Comparison of ENCODE assay signal across 10 cellular contexts in the genomic region with DNA sequence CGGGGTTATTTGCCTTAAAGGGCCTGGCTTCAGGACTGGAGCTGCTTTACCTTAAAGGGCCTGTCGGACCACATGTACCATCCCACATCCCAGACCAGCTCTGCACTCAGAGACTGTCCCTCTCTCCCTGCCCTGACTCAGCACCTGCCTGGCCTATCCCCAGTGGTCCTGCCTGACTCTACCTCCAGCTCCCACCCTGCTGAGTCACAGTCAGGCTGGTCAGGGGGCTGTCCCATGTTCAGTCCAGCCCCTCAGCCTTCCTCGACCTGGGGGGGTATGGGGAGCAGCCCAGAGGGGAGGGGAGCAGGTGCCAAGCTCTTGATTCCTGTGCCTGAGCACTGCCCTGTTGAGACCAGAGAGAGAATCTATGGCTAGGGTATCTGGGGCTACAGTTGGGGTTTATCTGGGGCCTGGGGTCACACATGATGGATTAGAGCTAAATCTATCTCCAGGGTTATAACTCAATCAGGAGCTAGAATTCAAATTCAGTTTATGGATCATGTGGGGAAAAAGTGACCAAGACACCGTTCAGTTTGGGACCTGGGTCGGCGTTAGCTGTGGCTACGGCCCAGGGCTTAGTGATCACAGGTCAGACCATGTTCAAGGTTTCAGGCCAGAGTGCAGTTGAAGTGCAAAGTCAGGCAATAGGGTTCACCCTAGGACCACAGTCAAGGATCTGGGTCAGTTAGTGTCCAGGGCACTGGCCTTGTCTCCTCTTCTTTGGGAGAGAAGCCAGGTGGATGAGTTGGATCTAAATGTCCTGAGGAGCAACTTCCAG. TPM values are rescaled to one million over a fixed set of nuclear protein-coding genes. Genes with fewer than 3 reads are reported as not detected.
DNase-seq lines count a peak whose midpoint lies in the region; ATAC-seq and TF ChIP-seq lines count a peak whose summit lies in the region.
"Had no signal": no experiment of that assay in that cellular context is flagged by ENCODE, and none has a peak within 500 bp of the region (broad histone marks: within the 10 kb centered on the region; RNA-seq: fewer than 3 reads in every experiment).

No MANE protein-coding gene starts in this region.

- H3K36me3 Mint-ChIP-seq in HFFc6 (ENCODE audit: low read depth) (no peaks in the 10 kb centered on the region), mesothelial cell of epicardium (no peaks in the 10 kb centered on the region)
- H3K36me3 Mint-ChIP-seq in CD4-positive, alpha-beta T cell (ENCODE audit: low read depth): no peaks in the 10 kb centered on the region

- H3K4me3 ChIP-seq in mammary epithelial cell (replicated peaks in 1 of 3; ENCODE audit: insufficient read depth in 1 of 3, low read depth in 2 of 3, low read length in 3 of 3): no peak overlapping the region

- H3K4me1 Mint-ChIP-seq in HFFc6 (ENCODE audit: low read depth): peaks cover 53% of the 10 kb centered on the region
- peaks cover 37% of the 10 kb centered on the region for H3K4me1 Mint-ChIP-seq in mesothelial cell of epicardium
- H3K4me1 Mint-ChIP-seq in CD4-positive, alpha-beta T cell (ENCODE audit: low read depth): peaks cover 20% of the 10 kb centered on the region

- H2AFZ ChIP-seq in mammary epithelial cell (ENCODE audit: low read depth, low read length): peak overlapping the region; percentile 48

- BruUV-seq in mammary epithelial cell (replicated peaks; lab: Mats Ljungman, UMichigan): TSS peak; percentile 69

- no peaks in the 10 kb centered on the region for H3K9me3 ChIP-seq in mammary epithelial cell (replicated peaks; ENCODE audit: insufficient read depth, low read length)
- H3K9me3 ChIP-seq in CD4-positive, alpha-beta T cell (ENCODE audit: control insufficient read depth, low read length): no peaks in the 10 kb centered on the region

- in situ Hi-C loops in mammary epithelial cell (cut with MboI; ENCODE audit: low sequenced_read_pairs in 2 of 2): no loop called here

- DNase-seq in HFFc6 (no peak), mammary epithelial cell (no peak), mesothelial cell of epicardium (ENCODE audit: low spot score in 2 of 2, unreplicated experiment in 2 of 2) (no peak), anterior cingulate cortex (lab: John Stamatoyannopoulos, UW) (no peak), DMS153 treated with DMSO at 0.1 percent for 48 hours (lab: John Stamatoyannopoulos, UW; ENCODE audit: unreplicated experiment) (no peak), NCI-H1105 (lab: John Stamatoyannopoulos, UW) (no peak)
- no peak for DNase-seq in CD4-positive, alpha-beta T cell
- DNase-seq: activated T-cell treated with anti-CD3 and anti-CD28 coated beads, Interleukin-2, amount 50 U/mL, for 48 hours; NCI-H2171 had no signal

- H3K27me3 ChIP-seq in mammary epithelial cell (ENCODE audit: insufficient read depth, low read length): no peaks in the 10 kb centered on the region
- H3K27me3 ChIP-seq in CD4-positive, alpha-beta T cell (ENCODE audit: control insufficient read depth, insufficient read depth, low read length): no peaks in the 10 kb centered on the region

- H3K4me3 Mint-ChIP-seq in HFFc6 (no peak overlapping the region), mesothelial cell of epicardium (no peak overlapping the region)
- H3K4me3 Mint-ChIP-seq in CD4-positive, alpha-beta T cell: no peak overlapping the region

- peak overlapping the region; percentile 87 for H3K27ac Mint-ChIP-seq in HFFc6
- H3K27ac Mint-ChIP-seq in mesothelial cell of epicardium: peak overlapping the region; percentile 72
- no peak overlapping the region for H3K27ac Mint-ChIP-seq in CD4-positive, alpha-beta T cell

- CTCF ChIA-PET in mammary epithelial cell (lab: Charles Lee; ENCODE audit: low non-redundant PET): no interaction called here
- CTCF ChIA-PET in CD4-positive, alpha-beta T cell (lab: Charles Lee): no interaction called here

- peaks cover 29% of the 10 kb centered on the region for H3K4me1 ChIP-seq in mammary epithelial cell (ENCODE audit: insufficient read depth, low read length)

- ATAC-seq in CD4-positive, alpha-beta T cell (ENCODE audit: poor library complexity): no peak

- intact Hi-C loops in mammary epithelial cell (cut with micrococcal nuclease): no loop called here
- intact Hi-C loops in CD4-positive, alpha-beta T cell (cut with DNase I, micrococcal nuclease): no loop called here

- H3K27ac ChIP-seq in 22Rv1 (peak overlapping the region; percentile 99), mammary epithelial cell (ENCODE audit: insufficient read depth, low read depth, low read length) (peak overlapping the region; percentile 75)
- no peak overlapping the region for H3K27ac ChIP-seq in CD4-positive, alpha-beta T cell (ENCODE audit: low read depth, low read length)

- POLR2A ChIA-PET in CD4-positive, alpha-beta T cell (lab: Charles Lee): interaction anchor here (0.6 kb wide), 1 partner anchor 281 kb away, joined by 3 read pairs; no protein-coding TSS in a partner anchor

- no peak overlapping the region for H3K9ac ChIP-seq in mammary epithelial cell (ENCODE audit: insufficient read depth, low read length)

- H3K36me3 ChIP-seq in mammary epithelial cell (ENCODE audit: insufficient read depth, low read length): no peaks in the 10 kb centered on the region

- TF ChIP-seq CTCF in 22Rv1 (IDR thresholded peaks at IDR 0.05): no peak
- TF ChIP-seq CTCF in HFFc6 (IDR thresholded peaks at IDR 0.05): no peak
- TF ChIP-seq CTCF in mammary epithelial cell (conservative IDR thresholded peaks at IDR 0.05 in 1 of 2, IDR thresholded peaks at IDR 0.05 in 1 of 2; ENCODE audit: extremely low read depth in 1 of 2, insufficient read depth in 1 of 2, low read depth in 1 of 2, low read length in 2 of 2): no peak
- TF ChIP-seq CTCF in mesothelial cell of epicardium (IDR thresholded peaks at IDR 0.05; ENCODE audit: unreplicated experiment): no peak
- TF ChIP-seq CTCF in CD4-positive, alpha-beta T cell (IDR thresholded peaks at IDR 0.05): no peak

- WGBS in mammary epithelial cell (ENCODE audit: low coverage, missing lambda C conversion rate): 91% methylated on average over 6 of the region's 7 CpGs

- H3K9me3 Mint-ChIP-seq in HFFc6 (no peaks in the 10 kb centered on the region), mesothelial cell of epicardium (no peaks in the 10 kb centered on the region)
- H3K9me3 Mint-ChIP-seq in CD4-positive, alpha-beta T cell: no peaks in the 10 kb centered on the region

- H4K20me1 ChIP-seq in mammary epithelial cell (ENCODE audit: insufficient read depth, low read length): no peaks in the 10 kb centered on the region

- no peaks in the 10 kb centered on the region for H3K79me2 ChIP-seq in mammary epithelial cell (ENCODE audit: insufficient read depth, low read length)

- dilution Hi-C loops in mammary epithelial cell (cut with HindIII; ENCODE audit: low sequenced_read_pairs): no loop called here

- no peak overlapping the region for H3K4me2 ChIP-seq in mammary epithelial cell (ENCODE audit: insufficient read depth, low read depth, low read length)

- H3K27me3 Mint-ChIP-seq in HFFc6 (ENCODE audit: insufficient read depth) (peaks cover 2% of the 10 kb centered on the region), mesothelial cell of epicardium (ENCODE audit: low read depth) (no peaks in the 10 kb centered on the region)
- H3K27me3 Mint-ChIP-seq in CD4-positive, alpha-beta T cell: no peaks in the 10 kb centered on the region

RNA-seq across cellular contexts. Expression of gene TRIB3, which starts 9.4 kb away (rescaled TPM):
- total RNA-seq in HFFc6 (2021; fragmentation: NEBNext Ultra II Directional; extraction: Animal tissue kit (Norgen Biotek cat#: 25700)): 10 to 100 TPM in 3 of 6 experiments, 1 to 10 TPM in 3; 8.4 to 11.8 (median 10.1) TPM
- total RNA-seq in mammary epithelial cell (100 to 1,000 TPM; 238 to 248 TPM), mesothelial cell of epicardium (3.6 to 3.9 TPM (median 3.8 TPM) in 3 replicates)
- 117 TPM for polyA plus RNA-seq in mammary epithelial cell
- polyA minus RNA-seq in mammary epithelial cell: 43.1 TPM
- 1 to 10 TPM; 1.3 to 1.5 TPM for total RNA-seq in CD4-positive, alpha-beta T cell

RNA-seq across cellular contexts. Expression of gene NRSN2, which starts 24.3 kb away (rescaled TPM):
- total RNA-seq in HFFc6 (2021; fragmentation: NEBNext Ultra II Directional; extraction: Animal tissue kit (Norgen Biotek cat#: 25700)): 10 to 100 TPM; 61.1 to 76.6 (median 65.4) TPM
- total RNA-seq in mammary epithelial cell (10 to 100 TPM; 16.9 to 48.3 TPM), mesothelial cell of epicardium (41.0 to 46.2 TPM (median 41.2 TPM) in 3 replicates)
- 26.7 TPM for polyA plus RNA-seq in mammary epithelial cell
- 13.6 TPM for polyA minus RNA-seq in mammary epithelial cell
- total RNA-seq in CD4-positive, alpha-beta T cell: 1 to 10 TPM in 1 of 2 experiments, under 1 TPM in 1; 0.69 to 1.3 TPM

RNA-seq across cellular contexts. Expression of gene RBCK1, which starts 36.9 kb away (rescaled TPM):
- total RNA-seq in HFFc6 (2021; fragmentation: NEBNext Ultra II Directional; extraction: Animal tissue kit (Norgen Biotek cat#: 25700)): 10 to 100 TPM; 76.4 to 84.1 (median 77.2) TPM
- total RNA-seq in mammary epithelial cell (100 to 1,000 TPM; 106 to 235 TPM), mesothelial cell of epicardium (108 to 111 TPM (median 108 TPM) in 3 replicates)
- 68.3 TPM for polyA plus RNA-seq in mammary epithelial cell
- polyA minus RNA-seq in mammary epithelial cell: 119 TPM
- total RNA-seq in CD4-positive, alpha-beta T cell: 10 to 100 TPM; 53.3 to 57.3 TPM

RNA-seq across cellular contexts. Expression of gene SOX12, which starts 45.8 kb away (rescaled TPM):
- 10 to 100 TPM; 24.5 to 26.3 (median 25.0) TPM for total RNA-seq in HFFc6 (2021; fragmentation: NEBNext Ultra II Directional; extraction: Animal tissue kit (Norgen Biotek cat#: 25700))
- total RNA-seq in mammary epithelial cell: 1 to 10 TPM; 3.7 to 6.2 TPM
- 2.0 TPM for polyA plus RNA-seq in mammary epithelial cell
- polyA minus RNA-seq in mammary epithelial cell: 1.3 TPM
- total RNA-seq in mesothelial cell of epicardium: 65.9 to 67.0 TPM (median 66.8 TPM) in 3 replicates
- 10 to 100 TPM; 11.6 to 11.9 TPM for total RNA-seq in CD4-positive, alpha-beta T cell

Comparison
In these comparisons a context has a peak if more than half of its experiments do, and no peak if none do; other contexts are left out.
1. RNA of gene TRIB3, which starts 9.4 kb away (total RNA-seq): 238 to 248 TPM in mammary epithelial cell; 8.4 to 11.8 TPM in HFFc6, 3.6 to 3.9 TPM in mesothelial cell of epicardium and 1.3 to 1.5 TPM in CD4-positive, alpha-beta T cell; every median in the first group is over 10 times any median in the second.
2. RNA of gene NRSN2, which starts 24.3 kb away (total RNA-seq): 61.1 to 76.6 TPM in HFFc6, 16.9 to 48.3 TPM in mammary epithelial cell and 41.0 to 46.2 TPM in mesothelial cell of epicardium; 0.69 to 1.3 TPM in CD4-positive, alpha-beta T cell; every median in the first group is over 4 times any median in the second.